Comparison of ENCODE assay signal across 12 cellular contexts in the genomic region with DNA sequence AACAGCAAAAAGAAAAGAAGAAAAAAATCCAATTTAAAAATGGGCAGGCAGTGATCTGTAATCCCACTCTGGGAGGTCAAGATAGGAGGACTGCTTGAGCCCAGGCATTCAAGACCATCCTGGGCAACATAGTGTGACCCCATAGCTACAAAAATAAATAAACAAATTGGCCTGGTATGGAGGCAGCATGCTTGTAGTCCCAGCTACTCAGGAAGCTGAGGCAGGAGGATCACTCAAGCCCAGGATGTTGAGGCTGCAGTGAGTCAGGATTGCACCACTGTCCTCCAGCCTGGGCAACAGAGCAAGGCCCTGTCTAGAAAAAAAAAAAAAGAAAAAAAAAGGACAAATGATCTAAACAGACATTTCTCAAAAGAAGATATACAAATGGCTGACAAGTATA.
A peak's percentile ranks its signal among the peaks of the same experiment; 100 is the strongest.
DNase-seq lines count a peak whose midpoint lies in the region; FAIRE-seq and TF ChIP-seq lines count a peak whose summit lies in the region.
"Had no signal": no experiment of that assay in that cellular context is flagged by ENCODE, and none has a peak within 500 bp of the region (broad histone marks: within the 10 kb centered on the region; RNA-seq: fewer than 3 reads in every experiment).

No MANE protein-coding gene starts in this region.

- peaks cover 0 to 39% (median 24%) of the 10 kb centered on the region in 10 experiments; a peak in 15 of 20 replicates for H3K4me1 ChIP-seq in BLaER1 treated with 17β-estradiol and CSF1 and Interleukin-3, amounts not matched to agents 10 nM and 100 nM
- peaks cover 9% of the 10 kb centered on the region for H3K4me1 ChIP-seq in keratinocyte (ENCODE audit: control insufficient read depth, extremely low read depth, insufficient read depth, low read length)
- H3K4me1 ChIP-seq in right atrium auricular region = peaks cover 0 to 13% of the 10 kb centered on the region in 2 donors

- peaks cover 35 to 92% (median 66%) of the 10 kb centered on the region in 11 experiments for H3K36me3 ChIP-seq in BLaER1 treated with 17β-estradiol and CSF1 and Interleukin-3, amounts not matched to agents 10 nM and 100 nM
- H3K36me3 ChIP-seq in MG63 = peaks cover 2% of the 10 kb centered on the region
- H3K36me3 ChIP-seq in brain microvascular endothelial cell (replicated peaks) = no peaks in the 10 kb centered on the region
- peaks cover under 1 to 4% of the 10 kb centered on the region in 2 experiments for H3K36me3 ChIP-seq in keratinocyte (ENCODE audit: control insufficient read depth in 2 of 2, extremely low read depth in 1 of 2, insufficient read depth in 2 of 2, low read length in 2 of 2)
- no peaks in the 10 kb centered on the region for H3K36me3 ChIP-seq in right atrium auricular region

- no peak overlapping the region for H2AFZ ChIP-seq in keratinocyte (ENCODE audit: control insufficient read depth, low read length)

- H4K20me1 ChIP-seq in BLaER1 treated with 17β-estradiol and CSF1 and Interleukin-3, amounts not matched to agents 10 nM and 100 nM = peaks cover 4 to 86% (median 22%) of the 10 kb centered on the region in 11 experiments; a peak in 17 of 22 replicates
- H4K20me1 ChIP-seq in keratinocyte (ENCODE audit: control insufficient read depth, extremely low read depth, insufficient read depth, low read length) = no peaks in the 10 kb centered on the region

- no peaks in the 10 kb centered on the region for H3K9me3 ChIP-seq in BLaER1 treated with 17β-estradiol and CSF1 and Interleukin-3, amounts not matched to agents 10 nM and 100 nM (replicated peaks in 1 of 11)
- H3K9me3 ChIP-seq in MG63 (no peaks in the 10 kb centered on the region), keratinocyte (ENCODE audit: control insufficient read depth, low read depth, low read length) (no peaks in the 10 kb centered on the region), right atrium auricular region (no peaks in the 10 kb centered on the region)
- H3K9me3 ChIP-seq: tibial nerve had no signal

- H3K4me3 ChIP-seq in BLaER1 treated with 17β-estradiol and CSF1 and Interleukin-3, amounts not matched to agents 10 nM and 100 nM = no peak overlapping the region
- H3K4me3 ChIP-seq in MG63 = no peak overlapping the region
- no peak overlapping the region for H3K4me3 ChIP-seq in brain microvascular endothelial cell (ENCODE audit: low read depth, low read length)
- no peak overlapping the region for H3K4me3 ChIP-seq in keratinocyte (ENCODE audit: control insufficient read depth in 2 of 3, extremely low read depth in 1 of 3, insufficient read depth in 2 of 3, low read depth in 1 of 3, low read length in 3 of 3)
- H3K4me3 ChIP-seq in right atrium auricular region = no peak overlapping the region
- H3K4me3 ChIP-seq: tibial nerve had no signal

- in situ Hi-C loops in brain microvascular endothelial cell (cut with HindIII; ENCODE audit: low pct_ligation_motif_present, low sequenced_read_pairs) = no loop called here

- no peak overlapping the region for H3K9ac ChIP-seq in BLaER1 treated with 17β-estradiol and CSF1 and Interleukin-3, amounts not matched to agents 10 nM and 100 nM
- no peak overlapping the region for H3K9ac ChIP-seq in keratinocyte (ENCODE audit: control insufficient read depth, extremely low read depth, insufficient read depth, low read length)

- FAIRE-seq in keratinocyte (lab: Jason Lieb, UNC) = no peak
- FAIRE-seq: endometrium had no signal

- DNase-seq in MG63 (peak; percentile 71), brain microvascular endothelial cell (peak; percentile 63), keratinocyte (ENCODE audit: low read depth, low spot score) (no peak), SHP77 (lab: John Stamatoyannopoulos, UW) (no peak), NCI-H2081 (lab: John Stamatoyannopoulos, UW) (no peak), cerebellar nuclear complex (lab: John Stamatoyannopoulos, UW) (no peak), right atrium auricular region (ENCODE audit: low spot score) (no peak)
- DNase-seq: DMS79 treated with DMSO at 0.1 percent for 48 hours, NCI-H1436 had no signal

- no peak for TF ChIP-seq CTCF in brain microvascular endothelial cell (IDR thresholded peaks at IDR 0.05; ENCODE audit: low read depth, low read length, missing control alignments)
- TF ChIP-seq CTCF in keratinocyte (optimal IDR thresholded peaks at IDR 0.05 in 1 of 3, IDR thresholded peaks at IDR 0.05 in 1 of 3, conservative IDR thresholded peaks at IDR 0.05 in 1 of 3; ENCODE audit: extremely low read depth in 1 of 3, insufficient read depth in 2 of 3, low read length in 3 of 3) = no peak
- TF ChIP-seq CTCF in right atrium auricular region (IDR thresholded peaks at IDR 0.05) = no peak

- H3K79me2 ChIP-seq in keratinocyte (ENCODE audit: control insufficient read depth, insufficient read depth, low read length) = peaks cover 29% of the 10 kb centered on the region

- H3K27ac ChIP-seq in BLaER1 treated with 17β-estradiol and CSF1 and Interleukin-3, amounts not matched to agents 10 nM and 100 nM = peak overlapping the region in 7 of 11 experiments; percentile 14 to 47 (median 30); a peak in 8 of 22 replicates
- H3K27ac ChIP-seq in brain microvascular endothelial cell (no peak overlapping the region), keratinocyte (ENCODE audit: control insufficient read depth, insufficient read depth, low read length) (peak overlapping the region; percentile 42), right atrium auricular region (no peak overlapping the region)
- H3K27ac ChIP-seq: tibial nerve had no signal

- no peaks in the 10 kb centered on the region for H3K27me3 ChIP-seq in BLaER1 treated with 17β-estradiol and CSF1 and Interleukin-3, amounts not matched to agents 10 nM and 100 nM
- H3K27me3 ChIP-seq in MG63 = no peaks in the 10 kb centered on the region
- no peaks in the 10 kb centered on the region for H3K27me3 ChIP-seq in brain microvascular endothelial cell (replicated peaks)
- no peaks in the 10 kb centered on the region for H3K27me3 ChIP-seq in keratinocyte (ENCODE audit: control insufficient read depth, extremely low read depth, insufficient read depth, low read length)
- no peaks in the 10 kb centered on the region for H3K27me3 ChIP-seq in right atrium auricular region
- H3K27me3 ChIP-seq: tibial nerve had no signal

- no peaks in the 10 kb centered on the region for H3K9me1 ChIP-seq in keratinocyte (ENCODE audit: control insufficient read depth, extremely low read depth, insufficient read depth, low read length)

- dilution Hi-C loops in keratinocyte (cut with MboI; ENCODE audit: extremely low pct_ligation_motif_present, low sequenced_read_pairs) = no loop called here

- peak overlapping the region in 9 of 11 experiments; percentile 11 to 61 (median 32); a peak in 14 of 22 replicates for H3K4me2 ChIP-seq in BLaER1 treated with 17β-estradiol and CSF1 and Interleukin-3, amounts not matched to agents 10 nM and 100 nM
- H3K4me2 ChIP-seq in keratinocyte (ENCODE audit: control insufficient read depth, extremely low read depth, insufficient read depth, low read depth, low read length) = no peak overlapping the region

Comparison
In these comparisons a context has a peak if more than half of its experiments do, and no peak if none do; other contexts are left out.
1. H3K27ac ChIP-seq: peak in BLaER1 treated with 17β-estradiol and CSF1 and Interleukin-3, amounts not matched to agents 10 nM and 100 nM (7 of 11) and keratinocyte (single experiment); none in brain microvascular endothelial cell (single experiment) and right atrium auricular region (0 of 2).
2. DNase-seq: peak in MG63 (single experiment) and brain microvascular endothelial cell (single experiment); none in keratinocyte (single experiment), SHP77 (0 of 2), NCI-H2081 (0 of 2), cerebellar nuclear complex (0 of 2) and right atrium auricular region (single experiment).